Comparison of ENCODE assay signal across 8 cellular contexts in the genomic region with DNA sequence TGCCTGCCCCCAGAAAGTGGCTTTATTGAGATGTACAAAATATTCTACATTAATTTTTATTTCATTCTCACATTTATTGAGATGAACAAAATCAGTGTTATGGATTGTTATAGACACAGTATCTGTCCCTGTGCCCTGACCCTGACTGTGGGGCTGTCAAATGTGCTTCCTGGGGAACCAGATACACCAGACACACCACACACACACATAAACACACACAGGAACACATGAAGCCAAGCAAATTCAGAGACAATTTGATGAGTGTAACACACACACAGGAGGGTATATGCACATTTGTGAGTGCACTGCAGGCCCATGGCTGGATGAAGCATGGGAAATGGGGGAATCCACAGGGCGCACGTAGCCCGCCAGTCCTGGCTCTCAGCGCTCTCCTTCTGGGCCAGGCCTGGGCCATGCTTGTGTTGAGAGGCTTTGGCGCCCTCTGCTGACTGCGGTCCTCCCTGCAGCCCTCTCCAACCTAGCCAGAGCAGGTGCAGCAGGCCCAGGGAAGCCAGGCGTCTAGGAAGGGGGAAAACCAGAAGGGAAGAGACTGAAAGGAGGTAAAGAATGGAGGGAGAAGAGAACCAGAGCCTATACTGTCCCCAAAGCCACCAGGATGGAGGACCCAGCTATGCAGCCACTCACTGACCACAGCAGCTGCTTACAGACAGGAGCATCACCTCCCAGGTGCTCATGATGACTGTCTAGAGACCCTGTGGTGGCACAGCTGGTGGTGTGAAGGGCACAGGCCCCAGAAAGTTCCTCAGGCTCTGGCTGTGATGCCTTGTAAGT. TPM values are rescaled to one million over a fixed set of nuclear protein-coding genes. Genes with fewer than 3 reads are reported as not detected.
DNase-seq lines count a peak whose midpoint lies in the region; ATAC-seq lines count a peak whose summit lies in the region.

No MANE protein-coding gene starts in this region.

- ATAC-seq in HG02610 (IDR thresholded peaks at IDR 0.05; ENCODE audit: unreplicated experiment) (peak; percentile 74), GM19397 (IDR thresholded peaks at IDR 0.05; ENCODE audit: unreplicated experiment) (no peak)

- DNase-seq in Daoy (ENCODE audit: low read depth) (peak; percentile 81), NCI-H524 treated with DMSO at 0.1 percent for 48 hours (lab: John Stamatoyannopoulos, UW) (peak; percentile 29), dermis microvascular lymphatic vessel endothelial cell (ENCODE audit: low read depth in 2 of 2) (peak; percentile 30 to 68), lung microvascular endothelial cell (ENCODE audit: low read depth in 2 of 2) (peak; percentile 71 to 81)
- DNase-seq in activated CD4-positive, alpha-beta T cell treated with anti-CD3 and anti-CD28 coated beads, Interleukin-2, amount 50 U/mL, for 4 hours = peak; percentile 65 to 75
- DNase-seq in stimulated activated CD8-positive, alpha-beta memory T cell treated with anti-CD3 and anti-CD28 coated beads, Interleukin-15, amount 100 ng/mL, for 1 hour (ENCODE audit: low read depth) = peak; percentile 52

RNA-seq across cellular contexts. Expression of a gene that starts 18.0 kb away (rescaled TPM):
- total RNA-seq in Daoy (2014; rRNA removed; shearing (Covaris generic)) = 125 and 161 TPM in 2 replicates
- total RNA-seq in dermis microvascular lymphatic vessel endothelial cell (0.13 and 0.38 TPM in 2 replicates), lung microvascular endothelial cell (0.20 and 1.1 TPM in 2 replicates)

RNA-seq across cellular contexts. Expression of a gene that starts 34.9 kb away (rescaled TPM):
- not detected in 2 replicates for total RNA-seq in Daoy (2014; rRNA removed; shearing (Covaris generic))
- not detected in 2 replicates for total RNA-seq in dermis microvascular lymphatic vessel endothelial cell
- not detected in 2 replicates for total RNA-seq in lung microvascular endothelial cell

Comparison
In these comparisons a context has a peak if more than half of its experiments do, and no peak if none do; other contexts are left out.
1. DNase-seq: peak in every context shown above with its lines; median percentile 81 in Daoy; 76 in lung microvascular endothelial cell; 70 in activated CD4-positive, alpha-beta T cell treated with anti-CD3 and anti-CD28 coated beads, Interleukin-2, amount 50 U/mL, for 4 hours; 52 in stimulated activated CD8-positive, alpha-beta memory T cell treated with anti-CD3 and anti-CD28 coated beads, Interleukin-15, amount 100 ng/mL, for 1 hour; 49 in dermis microvascular lymphatic vessel endothelial cell; 29 in NCI-H524 treated with DMSO at 0.1 percent for 48 hours.
2. RNA of a gene that starts 18.0 kb away (total RNA-seq): 125 to 161 TPM in Daoy; 0.20 to 1.1 TPM in lung microvascular endothelial cell and 0.13 to 0.38 TPM in dermis microvascular lymphatic vessel endothelial cell; every median in the first group is over 10 times any median in the second.